7 cellular contexts compared by ENCODE assay signal in the genomic region with DNA sequence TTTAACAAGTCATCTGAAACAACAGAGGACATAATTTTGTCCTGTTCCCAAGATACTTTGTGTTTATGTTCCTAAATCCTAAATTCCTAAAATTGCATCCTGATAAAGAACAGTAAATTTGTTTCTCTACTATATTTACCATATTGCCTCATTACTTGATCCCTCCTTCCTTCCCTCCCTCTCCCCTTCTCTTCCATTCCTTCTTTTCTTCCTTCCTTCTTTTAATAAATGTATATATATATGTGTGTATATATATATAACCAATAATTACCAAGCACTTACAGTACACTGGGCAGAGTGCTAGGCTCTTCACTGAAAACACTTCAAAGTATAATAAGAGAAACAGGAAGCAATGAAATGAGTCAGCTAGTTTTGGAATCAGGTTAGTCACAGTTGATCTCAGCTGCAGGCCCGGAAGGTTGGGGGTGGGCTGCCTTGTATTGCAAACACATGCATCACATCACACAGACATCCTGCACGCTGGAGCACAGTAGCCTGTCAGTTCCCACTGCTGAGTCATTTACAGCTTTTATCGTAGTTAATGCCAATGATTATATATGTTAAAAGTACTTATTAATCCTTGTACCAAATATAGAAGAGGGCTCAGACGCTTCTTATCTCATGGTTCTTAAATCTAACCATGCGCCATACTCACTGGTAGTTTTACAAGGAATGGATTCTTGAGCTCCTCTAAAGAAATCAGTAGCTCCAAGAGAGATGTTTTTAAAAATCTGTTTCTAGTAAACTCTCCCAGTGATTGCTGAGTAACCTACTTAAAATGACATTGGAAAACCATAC.
A peak's percentile ranks its signal among the peaks of the same experiment; 100 is the strongest.
DNase-seq lines count a peak whose midpoint lies in the region; ATAC-seq and TF ChIP-seq lines count a peak whose summit lies in the region.

No MANE protein-coding gene starts in this region.

- H3K27me3 Mint-ChIP-seq in activated naive CD8-positive, alpha-beta T cell treated with anti-CD3 and anti-CD28 coated beads, Interleukin-2, amount 50 U/mL, for 24 hours = no peaks in the 10 kb centered on the region
- H3K27me3 Mint-ChIP-seq in stimulated activated naive CD8-positive, alpha-beta T cell treated with anti-CD3 and anti-CD28 coated beads, Interleukin-15, amount 100 ng/mL, for 72 hours = no peaks in the 10 kb centered on the region

- H3K4me1 ChIP-seq in RWPE2 (ENCODE audit: insufficient read depth, poor library complexity, severe bottlenecking) = peaks cover 33% of the 10 kb centered on the region

- H3K4me3 Mint-ChIP-seq in activated naive CD8-positive, alpha-beta T cell treated with anti-CD3 and anti-CD28 coated beads, Interleukin-2, amount 50 U/mL, for 24 hours = no peak overlapping the region
- no peak overlapping the region for H3K4me3 Mint-ChIP-seq in stimulated activated naive CD8-positive, alpha-beta T cell treated with anti-CD3 and anti-CD28 coated beads, Interleukin-15, amount 100 ng/mL, for 72 hours

- TF ChIP-seq EP300 in Ishikawa (IDR thresholded peaks at IDR 0.05; ENCODE audit: borderline replicate concordance) = peak; percentile 64; the same call in 1 of the 2 replicates

- H3K9me3 ChIP-seq in RWPE2 (ENCODE audit: severe bottlenecking) = no peaks in the 10 kb centered on the region

- peak overlapping the region; percentile 57 for H3K27ac ChIP-seq in RWPE2 (ENCODE audit: poor library complexity, severe bottlenecking)

- peaks cover 3% of the 10 kb centered on the region for H3K9me3 Mint-ChIP-seq in activated naive CD8-positive, alpha-beta T cell treated with anti-CD3 and anti-CD28 coated beads, Interleukin-2, amount 50 U/mL, for 24 hours
- peaks cover 0 to 5% of the 10 kb centered on the region in 2 donors for H3K9me3 Mint-ChIP-seq in stimulated activated naive CD8-positive, alpha-beta T cell treated with anti-CD3 and anti-CD28 coated beads, Interleukin-15, amount 100 ng/mL, for 72 hours

- no peak for TF ChIP-seq CTCF in RWPE2 (IDR thresholded peaks at IDR 0.05; ENCODE audit: poor library complexity, severe bottlenecking)

- no peak overlapping the region for H3K4me3 ChIP-seq in RWPE2 (ENCODE audit: severe bottlenecking)

- ATAC-seq in GM21723 (IDR thresholded peaks at IDR 0.05; ENCODE audit: unreplicated experiment) = peak; percentile 84
- peak; percentile 98 for ATAC-seq in RWPE2 (ENCODE audit: low read depth)
- peak; percentile 86 for ATAC-seq in activated naive CD8-positive, alpha-beta T cell treated with anti-CD3 and anti-CD28 coated beads, Interleukin-2, amount 50 U/mL, for 24 hours
- ATAC-seq in stimulated activated naive CD8-positive, alpha-beta T cell treated with anti-CD3 and anti-CD28 coated beads, Interleukin-15, amount 100 ng/mL, for 72 hours = peak; percentile 99

- no peak overlapping the region for H3K27ac Mint-ChIP-seq in activated naive CD8-positive, alpha-beta T cell treated with anti-CD3 and anti-CD28 coated beads, Interleukin-2, amount 50 U/mL, for 24 hours
- H3K27ac Mint-ChIP-seq in stimulated activated naive CD8-positive, alpha-beta T cell treated with anti-CD3 and anti-CD28 coated beads, Interleukin-15, amount 100 ng/mL, for 72 hours = no peak overlapping the region

- peak; percentile 36 for TF ChIP-seq POLR2A in GM10847 (IDR thresholded peaks at IDR 0.05; ENCODE audit: extremely low read depth, insufficient read length)

- no peaks in the 10 kb centered on the region for H3K36me3 ChIP-seq in RWPE2 (ENCODE audit: low read depth)

- DNase-seq in RWPE2 (ENCODE audit: low spot score) = peak; percentile 95
- DNase-seq in activated naive CD8-positive, alpha-beta T cell treated with anti-CD3 and anti-CD28 coated beads, Interleukin-2, amount 50 U/mL, for 24 hours = peak; percentile 31
- peak; percentile 86 for DNase-seq in left kidney (ENCODE audit: low read depth, low spot score)
- DNase-seq in stimulated activated naive CD8-positive, alpha-beta T cell treated with anti-CD3 and anti-CD28 coated beads, Interleukin-15, amount 100 ng/mL, for 72 hours = peak; percentile 13 to 68

- no peaks in the 10 kb centered on the region for H3K36me3 Mint-ChIP-seq in activated naive CD8-positive, alpha-beta T cell treated with anti-CD3 and anti-CD28 coated beads, Interleukin-2, amount 50 U/mL, for 24 hours (ENCODE audit: low read depth)

- H3K27me3 ChIP-seq in RWPE2 (ENCODE audit: insufficient read depth, poor library complexity, severe bottlenecking) = no peaks in the 10 kb centered on the region

- H3K4me1 Mint-ChIP-seq in activated naive CD8-positive, alpha-beta T cell treated with anti-CD3 and anti-CD28 coated beads, Interleukin-2, amount 50 U/mL, for 24 hours = no peaks in the 10 kb centered on the region
- no peaks in the 10 kb centered on the region for H3K4me1 Mint-ChIP-seq in stimulated activated naive CD8-positive, alpha-beta T cell treated with anti-CD3 and anti-CD28 coated beads, Interleukin-15, amount 100 ng/mL, for 72 hours

- no peak; the same call in 1 of the 2 replicates for TF ChIP-seq RAD21 in Ishikawa (IDR thresholded peaks at IDR 0.05; ENCODE audit: low read depth)

TF ChIP-seq in Ishikawa, 13 proteins besides CTCF, POLR2A, EP300 and RAD21:
- 0 out of 2 replicates have a peak, but pooled peaks have one; percentile 33 for TF ChIP-seq CEBPB (IDR thresholded peaks at IDR 0.05)
- TF ChIP-seq FOXM1 (IDR thresholded peaks at IDR 0.05; ENCODE audit: borderline replicate concordance, low read depth) = 0 out of 2 replicates have a peak, but pooled peaks have one; percentile 28
- TF ChIP-seq, protein P1, sequence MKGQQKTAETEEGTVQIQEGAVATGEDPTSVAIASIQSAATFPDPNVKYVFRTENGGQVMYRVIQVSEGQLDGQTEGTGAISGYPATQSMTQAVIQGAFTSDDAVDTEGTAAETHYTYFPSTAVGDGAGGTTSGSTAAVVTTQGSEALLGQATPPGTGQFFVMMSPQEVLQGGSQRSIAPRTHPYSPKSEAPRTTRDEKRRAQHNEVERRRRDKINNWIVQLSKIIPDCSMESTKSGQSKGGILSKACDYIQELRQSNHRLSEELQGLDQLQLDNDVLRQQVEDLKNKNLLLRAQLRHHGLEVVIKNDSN (IDR thresholded peaks at IDR 0.05) = no peak
- peak; percentile 16; the same call in 1 of the 2 replicates for TF ChIP-seq NFIC (IDR thresholded peaks at IDR 0.05)
- peak; percentile 46; the same call in 1 of the 2 replicates for TF ChIP-seq TEAD4 (IDR thresholded peaks at IDR 0.05)
- TF ChIP-seq, protein P2, sequence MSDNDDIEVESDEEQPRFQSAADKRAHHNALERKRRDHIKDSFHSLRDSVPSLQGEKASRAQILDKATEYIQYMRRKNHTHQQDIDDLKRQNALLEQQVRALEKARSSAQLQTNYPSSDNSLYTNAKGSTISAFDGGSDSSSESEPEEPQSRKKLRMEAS (IDR thresholded peaks at IDR 0.05) = peak; percentile 67
- TF ChIP-seq CREB1 (IDR thresholded peaks at IDR 0.05; ENCODE audit: low read depth) = no peak
- 0 out of 2 replicates have a peak, but pooled peaks have one; percentile 32 for TF ChIP-seq YY1 (IDR thresholded peaks at IDR 0.05; ENCODE audit: low read depth)
- TF ChIP-seq EGR1 (IDR thresholded peaks at IDR 0.05) = no peak
- TF ChIP-seq, protein P3, sequence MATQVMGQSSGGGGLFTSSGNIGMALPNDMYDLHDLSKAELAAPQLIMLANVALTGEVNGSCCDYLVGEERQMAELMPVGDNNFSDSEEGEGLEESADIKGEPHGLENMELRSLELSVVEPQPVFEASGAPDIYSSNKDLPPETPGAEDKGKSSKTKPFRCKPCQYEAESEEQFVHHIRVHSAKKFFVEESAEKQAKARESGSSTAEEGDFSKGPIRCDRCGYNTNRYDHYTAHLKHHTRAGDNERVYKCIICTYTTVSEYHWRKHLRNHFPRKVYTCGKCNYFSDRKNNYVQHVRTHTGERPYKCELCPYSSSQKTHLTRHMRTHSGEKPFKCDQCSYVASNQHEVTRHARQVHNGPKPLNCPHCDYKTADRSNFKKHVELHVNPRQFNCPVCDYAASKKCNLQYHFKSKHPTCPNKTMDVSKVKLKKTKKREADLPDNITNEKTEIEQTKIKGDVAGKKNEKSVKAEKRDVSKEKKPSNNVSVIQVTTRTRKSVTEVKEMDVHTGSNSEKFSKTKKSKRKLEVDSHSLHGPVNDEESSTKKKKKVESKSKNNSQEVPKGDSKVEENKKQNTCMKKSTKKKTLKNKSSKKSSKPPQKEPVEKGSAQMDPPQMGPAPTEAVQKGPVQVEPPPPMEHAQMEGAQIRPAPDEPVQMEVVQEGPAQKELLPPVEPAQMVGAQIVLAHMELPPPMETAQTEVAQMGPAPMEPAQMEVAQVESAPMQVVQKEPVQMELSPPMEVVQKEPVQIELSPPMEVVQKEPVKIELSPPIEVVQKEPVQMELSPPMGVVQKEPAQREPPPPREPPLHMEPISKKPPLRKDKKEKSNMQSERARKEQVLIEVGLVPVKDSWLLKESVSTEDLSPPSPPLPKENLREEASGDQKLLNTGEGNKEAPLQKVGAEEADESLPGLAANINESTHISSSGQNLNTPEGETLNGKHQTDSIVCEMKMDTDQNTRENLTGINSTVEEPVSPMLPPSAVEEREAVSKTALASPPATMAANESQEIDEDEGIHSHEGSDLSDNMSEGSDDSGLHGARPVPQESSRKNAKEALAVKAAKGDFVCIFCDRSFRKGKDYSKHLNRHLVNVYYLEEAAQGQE (IDR thresholded peaks at IDR 0.05; ENCODE audit: low read depth) = no peak
- peak; percentile 81 for TF ChIP-seq TCF12 (IDR thresholded peaks at IDR 0.05; ENCODE audit: low read depth)
- TF ChIP-seq ZBTB7A (IDR thresholded peaks at IDR 0.05; ENCODE audit: low read depth) = no peak
- TF ChIP-seq TAF1 (IDR thresholded peaks at IDR 0.05; ENCODE audit: low read depth) = no peak

Comparison
In these comparisons a context has a peak if more than half of its experiments do, and no peak if none do; other contexts are left out.
1. DNase-seq: peak in every context shown above with its lines; median percentile 95 in RWPE2; 86 in left kidney; 40 in stimulated activated naive CD8-positive, alpha-beta T cell treated with anti-CD3 and anti-CD28 coated beads, Interleukin-15, amount 100 ng/mL, for 72 hours; 31 in activated naive CD8-positive, alpha-beta T cell treated with anti-CD3 and anti-CD28 coated beads, Interleukin-2, amount 50 U/mL, for 24 hours.